25 cellular contexts compared by ENCODE assay signal in genomic region chr7:19674266-19674960, GRCh38. TPM values are rescaled to one million over a fixed set of nuclear protein-coding genes. Genes with fewer than 3 reads are reported as not detected.
DNase-seq lines count a peak whose midpoint lies in the region; FAIRE-seq and TF ChIP-seq lines count a peak whose summit lies in the region.
"Had no signal": no experiment of that assay in that cellular context is flagged by ENCODE, and none has a peak within 500 bp of the region (broad histone marks: within the 10 kb centered on the region; RNA-seq: fewer than 3 reads in every experiment).

No MANE protein-coding gene starts in this region.

- no peaks in the 10 kb centered on the region for H3K36me3 ChIP-seq in right atrium auricular region
- H3K36me3 ChIP-seq: adrenal gland, HAP-1, tibial nerve had no signal

- TF ChIP-seq CTCF in astrocyte of the cerebellum (IDR thresholded peaks at IDR 0.05; ENCODE audit: low read depth, low read length, missing control alignments) (no peak), fibroblast of villous mesenchyme (IDR thresholded peaks at IDR 0.05; ENCODE audit: insufficient read depth, low read depth, low read length) (no peak), GM13976 (IDR thresholded peaks at IDR 0.05; ENCODE audit: borderline replicate concordance, control extremely low read depth, extremely low read depth, insufficient read depth, missing control alignments) (no peak), right atrium auricular region (IDR thresholded peaks at IDR 0.05) (no peak)

- peak; percentile 61 for FAIRE-seq in H54 (lab: Jason Lieb, UNC)
- FAIRE-seq: A204.1, endometrium, GM18507 had no signal

- H3K27ac ChIP-seq in right atrium auricular region = no peak overlapping the region
- H3K27ac ChIP-seq: adrenal gland, HL-60, tibial nerve had no signal

- in situ Hi-C loops in astrocyte of the cerebellum (cut with HindIII; ENCODE audit: low sequenced_read_pairs) = loop anchor here (25.0 kb wide), 1 partner anchor 1312 kb away; no protein-coding TSS in a partner anchor
- in situ Hi-C loops in GM13976 (cut with MboI; ENCODE audit: low sequenced_read_pairs, unreplicated experiment) = loop anchor here (25.0 kb wide), 2 partner anchors 562 to 1312 kb away; partner anchors contain the start of gene TWIST1

- DNase-seq in A172 (ENCODE audit: low spot score) (peak; percentile 7), H54 (ENCODE audit: insufficient read length, low spot score) (no peak), astrocyte of the cerebellum (ENCODE audit: low read depth) (peak; percentile 39), fibroblast of villous mesenchyme (ENCODE audit: low read depth) (peak; percentile 59), GM13976 (ENCODE audit: low spot score) (no peak), mesenteric fat pad (ENCODE audit: low spot score) (no peak), right atrium auricular region (ENCODE audit: low spot score) (no peak), Ammon's horn (ENCODE audit: low spot score) (no peak)
- DNase-seq: activated CD4-positive, alpha-beta T cell treated with anti-CD3 and anti-CD28 coated beads for 1 hour; activated effector memory CD4-positive, alpha-beta T cell treated with Interleukin-2 at 50 U/mL for 16 hours; adrenal gland; CD4-positive, CD25-positive, alpha-beta regulatory T cell; DMS53; mucosa of descending colon; NCI-H1105; NCI-H2171; occipital lobe; stimulated activated naive CD4-positive, alpha-beta T cell treated with Interleukin-2 at 50 U/mL for 16 hours; T-helper 17 cell had no signal

- H3K9me3 ChIP-seq in right atrium auricular region = no peaks in the 10 kb centered on the region
- H3K9me3 ChIP-seq: adrenal gland, HAP-1, mucosa of descending colon, tibial nerve had no signal

- H3K4me3 ChIP-seq in astrocyte of the cerebellum (ENCODE audit: low read depth, low read length) (no peak overlapping the region), fibroblast of villous mesenchyme (ENCODE audit: low read depth, low read length) (no peak overlapping the region), right atrium auricular region (no peak overlapping the region)
- H3K4me3 ChIP-seq: adrenal gland, HAP-1, mucosa of descending colon, tibial nerve had no signal

- no peak for TF ChIP-seq POLR2A in H54 (IDR thresholded peaks at IDR 0.05; ENCODE audit: low read depth, low read length)

- no peaks in the 10 kb centered on the region for H3K27me3 ChIP-seq in right atrium auricular region
- H3K27me3 ChIP-seq: adrenal gland, tibial nerve had no signal

- H3K4me1 ChIP-seq in right atrium auricular region = no peaks in the 10 kb centered on the region
- H3K4me1 ChIP-seq: adrenal gland, HAP-1, tibial nerve had no signal

RNA-seq across cellular contexts. Expression of gene POLR1F, which starts 34.4 kb away (rescaled TPM):
- total RNA-seq in A172 (2014; rRNA removed; shearing (Covaris generic)) = 45.4 and 53.8 TPM in 2 replicates
- total RNA-seq in fibroblast of villous mesenchyme (21.3 and 52.2 TPM in 2 replicates), mesenteric fat pad (17.7 TPM), right atrium auricular region (10 to 100 TPM in 1 of 2 donors, 1 to 10 TPM in 1; 8.5 to 18.9 TPM)

Comparison
In these comparisons a context has a peak if more than half of its experiments do, and no peak if none do; other contexts are left out.
1. DNase-seq: peak in A172 (single experiment), astrocyte of the cerebellum (single experiment) and fibroblast of villous mesenchyme (single experiment); none in H54 (single experiment), GM13976 (single experiment), mesenteric fat pad (single experiment), right atrium auricular region (single experiment) and Ammon's horn (single experiment).